8 cellular contexts compared by ENCODE assay signal in the genomic region with DNA sequence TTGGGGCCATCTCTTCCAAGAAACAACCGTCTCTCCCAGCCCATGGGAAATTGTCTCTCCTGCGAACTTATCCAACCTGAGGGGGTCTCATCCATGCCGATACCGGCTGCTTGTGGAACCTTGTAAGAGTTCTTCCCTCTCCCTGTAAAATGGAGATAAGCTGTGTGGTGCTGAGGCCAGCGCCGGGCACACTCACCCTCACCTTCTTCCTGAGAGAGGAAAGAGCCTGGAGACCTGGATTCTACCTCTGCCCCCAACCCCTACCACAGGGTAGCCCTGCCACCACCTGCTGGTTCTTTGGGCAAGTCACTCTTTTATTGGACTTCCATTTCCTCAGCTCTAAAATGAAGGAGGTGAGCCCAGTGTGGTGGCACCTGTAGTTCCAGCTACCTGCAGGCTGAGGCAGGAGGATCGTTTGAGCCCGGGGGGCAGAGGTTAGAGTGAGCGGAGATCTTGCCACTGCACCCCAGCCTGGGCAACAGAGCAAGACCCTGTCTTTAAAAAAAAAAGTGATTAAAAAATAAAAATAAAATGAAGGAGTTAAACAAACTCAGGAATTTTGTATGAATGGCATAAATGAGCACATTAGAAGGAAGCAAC. TPM values are rescaled to one million over a fixed set of nuclear protein-coding genes. Genes with fewer than 3 reads are reported as not detected.
DNase-seq lines count a peak whose midpoint lies in the region; ATAC-seq and TF ChIP-seq lines count a peak whose summit lies in the region.

No MANE protein-coding gene starts in this region.

- H3K27me3 Mint-ChIP-seq in brain: peaks cover 14% of the 10 kb centered on the region

- H3K4me1 Mint-ChIP-seq in brain: peaks cover 24% of the 10 kb centered on the region

- intact Hi-C loops in lower lobe of right lung (cut with DNase I) (no loop called here), vagina (cut with DNase I) (loop anchor here (5.0 kb wide), 1 partner anchor 52 kb away; no protein-coding TSS in a partner anchor)

- CTCF ChIA-PET in AG04449 (lab: Yijun Ruan, JAX): interaction anchor here (0.8 to 1.6 kb wide), 3 partner anchors 17 to 570 kb away, joined by 3 read pairs; partner anchors contain the start of gene SLC29A3

- H3K4me1 ChIP-seq in HUES6 (ENCODE audit: control insufficient read depth, insufficient read depth, low read length) (0 out of 2 replicates have a peak, but pooled peaks cover 5% of the 10 kb centered on the region), lower lobe of right lung (peaks cover 35% of the 10 kb centered on the region), vagina (peaks cover 44% of the 10 kb centered on the region)

- H3K27ac ChIP-seq in HUES6 (ENCODE audit: low read depth, low read length) (no peak overlapping the region), lower lobe of right lung (peak overlapping the region; percentile 76), vagina (peak overlapping the region; percentile 85)

- no peak for TF ChIP-seq CTCF in AG04449 (IDR thresholded peaks at IDR 0.05; ENCODE audit: insufficient read depth, low read length, missing control alignments)
- TF ChIP-seq CTCF in brain (conservative IDR thresholded peaks at IDR 0.05): no peak
- no peak for TF ChIP-seq CTCF in lower lobe of right lung (IDR thresholded peaks at IDR 0.05)
- no peak for TF ChIP-seq CTCF in vagina (IDR thresholded peaks at IDR 0.05)

- peak overlapping the region; percentile 82 to 90 (median 87) for H3K4me3 Mint-ChIP-seq in brain

- POLR2A ChIA-PET in AG04449 (lab: Yijun Ruan, JAX): no interaction called here

- H3K27me3 ChIP-seq in HUES6 (ENCODE audit: control insufficient read depth, insufficient read depth, low read length) (peaks cover 30% of the 10 kb centered on the region), lower lobe of right lung (ENCODE audit: low read depth) (no peaks in the 10 kb centered on the region), vagina (no peaks in the 10 kb centered on the region)

- DNase-seq in AG04449 (ENCODE audit: low read depth, low spot score) (no peak), lower lobe of right lung (no peak), vagina (ENCODE audit: extremely low spot score in 2 of 2) (no peak), DMS153 treated with DMSO at 0.1 percent for 48 hours (lab: John Stamatoyannopoulos, UW; ENCODE audit: unreplicated experiment) (no peak), Ammon's horn (ENCODE audit: low spot score) (no peak), NCI-H2171 treated with DMSO at 0.1 percent for 48 hours (lab: John Stamatoyannopoulos, UW) (no peak)

- no peaks in the 10 kb centered on the region for H3K36me3 Mint-ChIP-seq in brain

- H3K9me3 ChIP-seq in HUES6 (ENCODE audit: control insufficient read depth, insufficient read depth, low read depth, low read length) (no peaks in the 10 kb centered on the region), lower lobe of right lung (no peaks in the 10 kb centered on the region), vagina (no peaks in the 10 kb centered on the region)

- H3K36me3 ChIP-seq in HUES6 (ENCODE audit: control insufficient read depth, insufficient read depth, low read length) (no peaks in the 10 kb centered on the region), lower lobe of right lung (no peaks in the 10 kb centered on the region), vagina (no peaks in the 10 kb centered on the region)

- H3K4me3 ChIP-seq in AG04449 (ENCODE audit: low read depth, low read length) (peak overlapping the region; percentile 67), HUES6 (ENCODE audit: low read depth, low read length) (peak overlapping the region; percentile 64), lower lobe of right lung (peak overlapping the region; percentile 57), vagina (peak overlapping the region; percentile 50 to 51)

- ATAC-seq in lower lobe of right lung: peak in 1 of 2 donors; percentile 6

- no peaks in the 10 kb centered on the region for H3K9me3 Mint-ChIP-seq in brain

- H3K27ac Mint-ChIP-seq in brain: peak overlapping the region; percentile 4 to 93 (median 91)

- no peak overlapping the region for H3K9ac ChIP-seq in HUES6 (ENCODE audit: low read length)

- TF ChIP-seq POLR2A in vagina (IDR thresholded peaks at IDR 0.05): no peak

RNA-seq across cellular contexts. Expression of gene PSAP, which starts 38.4 kb away (rescaled TPM):
- 1,531 TPM for polyA plus RNA-seq in brain (ENCODE audit: insufficient read depth, low read depth, low replicate concordance)
- total RNA-seq in lower lobe of right lung: 2,019 TPM
- 680 TPM for total RNA-seq in vagina
